Comparison of ENCODE assay signal across 8 cellular contexts in the genomic region with DNA sequence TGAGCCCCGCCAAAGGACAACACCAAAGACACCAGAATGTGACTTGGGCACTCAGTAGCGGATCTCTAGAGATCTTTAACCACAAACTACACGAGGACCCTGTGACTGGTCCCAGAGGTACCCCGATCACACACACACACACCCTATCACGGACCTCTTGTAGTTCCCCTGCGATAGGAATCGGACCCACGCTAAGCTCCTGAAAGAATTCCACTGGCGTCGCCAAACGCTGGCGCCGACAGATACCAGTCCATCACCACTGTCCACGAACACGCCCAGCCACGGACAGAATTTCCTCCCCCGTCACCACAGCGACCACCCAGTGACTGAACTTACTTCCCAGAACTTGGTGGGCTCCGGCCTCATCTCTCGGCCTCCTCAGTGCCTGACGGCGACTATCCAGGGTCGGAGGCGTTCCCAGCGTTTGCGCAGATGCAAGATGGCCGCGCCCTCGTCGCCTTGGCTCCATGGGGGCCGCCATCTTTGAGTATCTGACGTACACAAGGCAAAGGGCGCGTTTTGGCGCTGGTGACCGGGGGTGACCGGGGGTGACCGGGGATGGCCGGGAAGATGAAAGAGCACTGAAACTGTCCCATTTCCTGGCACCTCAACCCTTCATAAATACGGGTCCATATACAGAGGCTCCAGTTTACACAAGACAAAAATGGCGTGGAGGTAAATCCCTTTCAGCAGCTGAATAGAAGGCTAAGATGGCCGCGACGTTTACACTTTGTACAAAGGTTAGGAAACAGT. TPM values are rescaled to one million over a fixed set of nuclear protein-coding genes. Genes with fewer than 3 reads are reported as not detected.
DNase-seq lines count a peak whose midpoint lies in the region; ATAC-seq and TF ChIP-seq lines count a peak whose summit lies in the region.

A gene (minus strand): TSS at position 407 of the 753 bp plus-strand sequence. CDS start 4,500 bp downstream, outside the sequence.

- no peaks in the 10 kb centered on the region for H3K9me2 ChIP-seq in neural cell (ENCODE audit: insufficient read depth, low read length)

- H3K4me1 Mint-ChIP-seq in stimulated activated naive CD8-positive, alpha-beta T cell treated with anti-CD3 and anti-CD28 coated beads, Interleukin-15, Interleukin-2, amounts not matched to agents 100 ng/mL and 50 ng/mL, for 24 hours (ENCODE audit: low read depth), result peaks cover 25% of the 10 kb centered on the region

- no peak for TF ChIP-seq CTCF in RWPE1 (conservative IDR thresholded peaks at IDR 0.05; ENCODE audit: low read depth)
- TF ChIP-seq CTCF in foreskin fibroblast (IDR thresholded peaks at IDR 0.05; ENCODE audit: low read depth, low read length), result no peak
- TF ChIP-seq CTCF in neural cell (IDR thresholded peaks at IDR 0.05; ENCODE audit: poor library complexity, severe bottlenecking), result no peak

- H3K36me3 Mint-ChIP-seq in stimulated activated naive CD8-positive, alpha-beta T cell treated with anti-CD3 and anti-CD28 coated beads, Interleukin-15, Interleukin-2, amounts not matched to agents 100 ng/mL and 50 ng/mL, for 24 hours (ENCODE audit: low read depth), result peaks cover 78% of the 10 kb centered on the region

- no peaks in the 10 kb centered on the region for H3F3A ChIP-seq in neural cell (ENCODE audit: insufficient read depth, low read length, poor library complexity, severe bottlenecking)

- peak within 1 kb of the TSS; percentile 94 for H3K27ac Mint-ChIP-seq in stimulated activated naive CD8-positive, alpha-beta T cell treated with anti-CD3 and anti-CD28 coated beads, Interleukin-15, Interleukin-2, amounts not matched to agents 100 ng/mL and 50 ng/mL, for 24 hours

- DNase-seq in DMS 273 (lab: John Stamatoyannopoulos, UW; ENCODE audit: unreplicated experiment) (peak; percentile 96), KBM-7 (peak; percentile 86), RWPE1 (ENCODE audit: low spot score) (peak; percentile 70), foreskin fibroblast (peak; percentile 77 to 95)
- DNase-seq in activated gamma-delta T cell treated with anti-CD3 and anti-CD28 coated beads, Interleukin-2, amount 50 U/mL, for 16 hours (ENCODE audit: low read depth), result peak; percentile 78

- H3K9me3 Mint-ChIP-seq in stimulated activated naive CD8-positive, alpha-beta T cell treated with anti-CD3 and anti-CD28 coated beads, Interleukin-15, Interleukin-2, amounts not matched to agents 100 ng/mL and 50 ng/mL, for 24 hours, result peaks cover 20% of the 10 kb centered on the region

- ATAC-seq in GM21515 (IDR thresholded peaks at IDR 0.05; ENCODE audit: unreplicated experiment), result peak; percentile 95

- H3K4me3 Mint-ChIP-seq in stimulated activated naive CD8-positive, alpha-beta T cell treated with anti-CD3 and anti-CD28 coated beads, Interleukin-15, Interleukin-2, amounts not matched to agents 100 ng/mL and 50 ng/mL, for 24 hours, result peak within 1 kb of the TSS; percentile 95

- H3K27ac ChIP-seq in RWPE1 (peak within 1 kb of the TSS; percentile 62), neural cell (ENCODE audit: low read length) (peak within 1 kb of the TSS; percentile 82)

- H3K79me2 ChIP-seq in neural cell (replicated peaks; ENCODE audit: insufficient read depth, low read length), result peaks cover 32% of the 10 kb centered on the region

- peaks cover 7% of the 10 kb centered on the region for H3K36me3 ChIP-seq in neural cell (ENCODE audit: insufficient read depth, low read length)

- H3K9me3 ChIP-seq in neural cell (ENCODE audit: low read length), result no peaks in the 10 kb centered on the region

- H2AFZ ChIP-seq in neural cell (ENCODE audit: low read depth, low read length), result peak within 1 kb of the TSS; percentile 96

- in situ Hi-C loops in KBM-7 (cut with MboI; ENCODE audit: low pct_unique_long_range_greater_than_20kb, low sequenced_read_pairs), result no loop called here

- H3K4me3 ChIP-seq in foreskin fibroblast (ENCODE audit: low read depth in 1 of 2, low read length in 2 of 2) (peak within 1 kb of the TSS; percentile 80 to 96), neural cell (ENCODE audit: low read length) (peak within 1 kb of the TSS; percentile 95)

- CTCF ChIA-PET in RWPE1 (lab: Yijun Ruan, JAX), result no interaction called here

- H3K9ac ChIP-seq in neural cell (ENCODE audit: low read length), result peak within 1 kb of the TSS; percentile 79

- H3K4me2 ChIP-seq in neural cell (ENCODE audit: low read length), result peak within 1 kb of the TSS; percentile 80

- POLR2A ChIA-PET in RWPE1 (lab: Yijun Ruan, JAX; ENCODE audit: low non-redundant PET), result no interaction called here

- H3K27me3 ChIP-seq in neural cell (ENCODE audit: insufficient read depth, low read depth, low read length), result no peaks in the 10 kb centered on the region

- peak; percentile 35 for TF ChIP-seq RAD21 in neural cell (conservative IDR thresholded peaks at IDR 0.05)

- no peaks in the 10 kb centered on the region for H3K27me3 Mint-ChIP-seq in stimulated activated naive CD8-positive, alpha-beta T cell treated with anti-CD3 and anti-CD28 coated beads, Interleukin-15, Interleukin-2, amounts not matched to agents 100 ng/mL and 50 ng/mL, for 24 hours

- no peaks in the 10 kb centered on the region for H4K20me1 ChIP-seq in neural cell (ENCODE audit: insufficient read depth)

- peak; percentile 9 for TF ChIP-seq EP300 in neural cell (conservative IDR thresholded peaks at IDR 0.05; ENCODE audit: poor library complexity, severe bottlenecking)

TF ChIP-seq in neural cell, 6 proteins besides CTCF, POLR2A, EP300 and RAD21:
- TF ChIP-seq MXI1 (conservative IDR thresholded peaks at IDR 0.05; ENCODE audit: poor library complexity, severe bottlenecking) (peak; percentile 78), POLR2AphosphoS5 (IDR thresholded peaks at IDR 0.05) (peak; percentile 75), TAF1 (IDR thresholded peaks at IDR 0.05; ENCODE audit: low read depth) (peak; percentile 77), SMC3 (conservative IDR thresholded peaks at IDR 0.05; ENCODE audit: poor library complexity) (peak; percentile 43), EZH2 (IDR thresholded peaks at IDR 0.05; ENCODE audit: borderline replicate concordance, insufficient read depth, low read length, poor library complexity, severe bottlenecking) (no peak)

RNA-seq across cellular contexts. Expression of the gene that starts here (rescaled TPM):
- polyA plus RNA-seq in neural cell, result 13.6 and 16.3 TPM in 2 replicates
- 49.0 and 55.3 TPM in 2 replicates for polyA minus RNA-seq in neural cell

Comparison
In these comparisons a context has a peak if more than half of its experiments do, and no peak if none do; other contexts are left out.
1. Peak in every context shown above with its lines: DNase-seq, ATAC-seq, H3K4me3 ChIP-seq and H3K27ac ChIP-seq.